ENCODE assay signal across 22 cellular contexts in genomic region chr16:15515992-15516391, GRCh38.
A peak's percentile ranks its signal among the peaks of the same experiment; 100 is the strongest.
DNase-seq lines count a peak whose midpoint lies in the region; ATAC-seq, FAIRE-seq and TF ChIP-seq lines count a peak whose summit lies in the region.
"Had no signal": no experiment of that assay in that cellular context is flagged by ENCODE, and none has a peak within 500 bp of the region (broad histone marks: within the 10 kb centered on the region; RNA-seq: fewer than 3 reads in every experiment).

No MANE protein-coding gene starts in this region.

- H3K4me2 ChIP-seq in K562 (ENCODE audit: insufficient read depth, low read length): no peak overlapping the region
- H3K4me2 ChIP-seq: A549 had no signal

- in situ Hi-C loops in K562 (cut with MboI): no loop called here

- H3K27ac Mint-ChIP-seq in activated T-cell treated with anti-CD3 and anti-CD28 coated beads, Interleukin-2, amount 50 U/mL, for 24 hours: peak overlapping the region; percentile 8
- no peak overlapping the region for H3K27ac Mint-ChIP-seq in activated CD4-positive, alpha-beta memory T cell treated with anti-CD3 and anti-CD28 coated beads for 36 hours
- H3K27ac Mint-ChIP-seq: B cell; CD4-positive, alpha-beta T cell; CD8-positive, alpha-beta T cell had no signal

- DNase-seq in activated T-cell treated with anti-CD3 and anti-CD28 coated beads, Interleukin-2, amount 50 U/mL, for 24 hours: no peak
- DNase-seq in activated T-cell treated with anti-CD3 and anti-CD28 coated beads for 4 hours (no peak), K562 (ENCODE audit: extremely low read depth in 1 of 4, low spot score in 3 of 4) (no peak)
- no peak for DNase-seq in activated CD4-positive, alpha-beta memory T cell treated with anti-CD3 and anti-CD28 coated beads for 36 hours
- DNase-seq: AML-193; Caco-2; Calu3; CD4-positive, alpha-beta T cell; CD8-positive, alpha-beta T cell; DMS79 treated with DMSO at 0.1 percent for 48 hours; GF-D8 had no signal

- no peak overlapping the region for H3K4me3 Mint-ChIP-seq in activated T-cell treated with anti-CD3 and anti-CD28 coated beads, Interleukin-2, amount 50 U/mL, for 24 hours
- no peak overlapping the region for H3K4me3 Mint-ChIP-seq in activated CD4-positive, alpha-beta memory T cell treated with anti-CD3 and anti-CD28 coated beads for 36 hours
- H3K4me3 Mint-ChIP-seq: B cell; CD4-positive, alpha-beta T cell; CD8-positive, alpha-beta T cell had no signal

- H3K27me3 ChIP-seq in K562 (ENCODE audit: control insufficient read depth in 2 of 2, insufficient read depth in 2 of 2, low read length in 2 of 2): no peaks in the 10 kb centered on the region
- H3K27me3 ChIP-seq: BLaER1 treated with 17β-estradiol and CSF1 and Interleukin-3, amounts not matched to agents 10 nM and 100 nM had no signal

- CTCF ChIA-PET in HEK293 (lab: Yijun Ruan, JAX): no interaction called here
- CTCF ChIA-PET in K562 (lab: Yijun Ruan, JAX; ENCODE audit: low intra/inter-chr PET ratio): no interaction called here
- CTCF ChIA-PET in activated CD4-positive, alpha-beta memory T cell treated with anti-CD3 and anti-CD28 coated beads for 36 hours (lab: Charles Lee): no interaction called here

- peaks cover 3% of the 10 kb centered on the region for H3K4me1 Mint-ChIP-seq in activated T-cell treated with anti-CD3 and anti-CD28 coated beads, Interleukin-2, amount 50 U/mL, for 24 hours (ENCODE audit: low read depth)
- no peaks in the 10 kb centered on the region for H3K4me1 Mint-ChIP-seq in activated CD4-positive, alpha-beta memory T cell treated with anti-CD3 and anti-CD28 coated beads for 36 hours (ENCODE audit: low read depth)
- H3K4me1 Mint-ChIP-seq: B cell had no signal

- BruUV-seq in K562 (replicated peaks; lab: Mats Ljungman, UMichigan): no TSS peak

- no peak for FAIRE-seq in K562 (lab: Jason Lieb, UNC)
- FAIRE-seq: A549, D721Med, G401.6, GM12891, GM19239 had no signal

- no peak for TF ChIP-seq EP300 in K562 (IDR thresholded peaks at IDR 0.05; ENCODE audit: low read length)

- H3K27me3 Mint-ChIP-seq in activated T-cell treated with anti-CD3 and anti-CD28 coated beads, Interleukin-2, amount 50 U/mL, for 24 hours: no peaks in the 10 kb centered on the region
- H3K27me3 Mint-ChIP-seq in activated CD4-positive, alpha-beta memory T cell treated with anti-CD3 and anti-CD28 coated beads for 36 hours: no peaks in the 10 kb centered on the region
- H3K27me3 Mint-ChIP-seq: B cell; CD4-positive, alpha-beta T cell had no signal

- no peaks in the 10 kb centered on the region for H3K36me3 Mint-ChIP-seq in activated T-cell treated with anti-CD3 and anti-CD28 coated beads, Interleukin-2, amount 50 U/mL, for 24 hours (ENCODE audit: low read depth)
- no peaks in the 10 kb centered on the region for H3K36me3 Mint-ChIP-seq in activated CD4-positive, alpha-beta memory T cell treated with anti-CD3 and anti-CD28 coated beads for 36 hours
- H3K36me3 Mint-ChIP-seq: CD8-positive, alpha-beta T cell had no signal

- no peak overlapping the region for H3K4me3 ChIP-seq in HEK293 (ENCODE audit: low read depth, low read length)
- H3K4me3 ChIP-seq in K562: no peak overlapping the region
- H3K4me3 ChIP-seq: A549; BLaER1 treated with 17β-estradiol and CSF1 and Interleukin-3, amounts not matched to agents 10 nM and 100 nM had no signal

- H3K27ac ChIP-seq in HEK293 (ENCODE audit: extremely low read depth, low read depth, low read length): no peak overlapping the region
- no peak overlapping the region for H3K27ac ChIP-seq in K562 (ENCODE audit: extremely low read depth, low read depth, low read length)
- H3K27ac ChIP-seq: 22Rv1; BLaER1 treated with 17β-estradiol and CSF1 and Interleukin-3, amounts not matched to agents 10 nM and 100 nM; C4-2B had no signal

- no peaks in the 10 kb centered on the region for H4K20me1 ChIP-seq in K562 (replicated peaks; ENCODE audit: control insufficient read depth, insufficient read depth, low read length)
- H4K20me1 ChIP-seq: BLaER1 treated with 17β-estradiol and CSF1 and Interleukin-3, amounts not matched to agents 10 nM and 100 nM had no signal

- H3K9me3 Mint-ChIP-seq in activated T-cell treated with anti-CD3 and anti-CD28 coated beads, Interleukin-2, amount 50 U/mL, for 24 hours: no peaks in the 10 kb centered on the region
- no peaks in the 10 kb centered on the region for H3K9me3 Mint-ChIP-seq in activated CD4-positive, alpha-beta memory T cell treated with anti-CD3 and anti-CD28 coated beads for 36 hours
- H3K9me3 Mint-ChIP-seq: CD4-positive, alpha-beta T cell; CD8-positive, alpha-beta T cell had no signal

- H3K4me1 ChIP-seq in HEK293 (ENCODE audit: control insufficient read depth, insufficient read depth, low read length) (no peaks in the 10 kb centered on the region), K562 (replicated peaks in 1 of 2; ENCODE audit: control insufficient read depth in 2 of 2, insufficient read depth in 2 of 2, low read length in 2 of 2) (peaks cover 24 to 33% of the 10 kb centered on the region in 2 experiments)
- H3K4me1 ChIP-seq: Caco-2 had no signal

- WGBS in K562 (ENCODE audit: insufficient coverage, low coverage, missing lambda C conversion rate): 85% methylated on average over 4 of the region's 4 CpGs

- TF ChIP-seq POLR2A in K562 (conservative IDR thresholded peaks at IDR 0.05): no peak

- H3K36me3 ChIP-seq in HEK293 (ENCODE audit: control insufficient read depth in 2 of 2, insufficient read depth in 1 of 2, low read length in 2 of 2) (no peaks in the 10 kb centered on the region), K562 (ENCODE audit: control insufficient read depth, insufficient read depth, low read length) (no peaks in the 10 kb centered on the region)
- H3K36me3 ChIP-seq: BLaER1 treated with 17β-estradiol and CSF1 and Interleukin-3, amounts not matched to agents 10 nM and 100 nM had no signal

- H3K79me2 ChIP-seq in K562 (ENCODE audit: control insufficient read depth, insufficient read depth, low read length): no peaks in the 10 kb centered on the region

- ATAC-seq in K562 (no peak), SK-N-SH treated with all-trans-retinoic acid at 6 μM for 48 hours (no peak)
- ATAC-seq: A549; CD8-positive, alpha-beta T cell had no signal

- POLR2A ChIA-PET in HEK293 (lab: Yijun Ruan, JAX): no interaction called here
- POLR2A ChIA-PET in K562 (lab: Yijun Ruan, JAX): no interaction called here
- POLR2A ChIA-PET in activated CD4-positive, alpha-beta memory T cell treated with anti-CD3 and anti-CD28 coated beads for 36 hours (lab: Charles Lee): no interaction called here

- TF ChIP-seq CTCF in HEK293 (tag by site-specific recombination; IDR thresholded peaks at IDR 0.05) (no peak), K562 (IDR thresholded peaks at IDR 0.05 in 2 of 3, conservative IDR thresholded peaks at IDR 0.05 in 1 of 3; ENCODE audit: insufficient read depth in 2 of 3, low read depth in 1 of 3, low read length in 3 of 3) (no peak)

- H3K9ac ChIP-seq in K562 (ENCODE audit: insufficient read depth in 1 of 2, low read depth in 2 of 2, low read length in 2 of 2): no peak overlapping the region
- H3K9ac ChIP-seq: BLaER1 treated with 17β-estradiol and CSF1 and Interleukin-3, amounts not matched to agents 10 nM and 100 nM had no signal

- H3K9me1 ChIP-seq in K562 (ENCODE audit: control insufficient read depth, insufficient read depth, low read length): no peaks in the 10 kb centered on the region

- no peak for TF ChIP-seq RAD21 in K562 (CRISPR knock-in tag; conservative IDR thresholded peaks at IDR 0.05 in 1 of 2, IDR thresholded peaks at IDR 0.05 in 1 of 2)

- H3K9me3 ChIP-seq in HEK293 (ENCODE audit: control insufficient read depth, insufficient read depth, low read depth, low read length) (no peaks in the 10 kb centered on the region), K562 (replicated peaks; ENCODE audit: control insufficient read depth, insufficient read depth, low read depth, low read length) (no peaks in the 10 kb centered on the region)
- H3K9me3 ChIP-seq: A549; BLaER1 treated with 17β-estradiol and CSF1 and Interleukin-3, amounts not matched to agents 10 nM and 100 nM; Caco-2 had no signal

- 0 out of 2 replicates have a peak overlapping the region, but pooled peaks have one; percentile 18 for H2AFZ ChIP-seq in K562 (ENCODE audit: low read depth, low read length)

- intact Hi-C loops in K562 (cut with micrococcal nuclease): no loop called here
- intact Hi-C loops in activated CD4-positive, alpha-beta memory T cell treated with anti-CD3 and anti-CD28 coated beads for 36 hours (cut with micrococcal nuclease): no loop called here

TF ChIP-seq in HEK293, 187 proteins besides CTCF, POLR2A, EP300 and RAD21 (continues in another document):
- TF ChIP-seq ZSCAN30 (tag by site-specific recombination; IDR thresholded peaks at IDR 0.05) (no peak), ZNF658 (tag by site-specific recombination; IDR thresholded peaks at IDR 0.05) (no peak)

TF ChIP-seq in K562, 482 proteins besides CTCF, POLR2A, EP300 and RAD21:
- TF ChIP-seq HNRNPLL (IDR thresholded peaks at IDR 0.05; ENCODE audit: low read depth, low read length, poor library complexity, severe bottlenecking) (no peak), ZNF121 (CRISPR knock-in tag; conservative IDR thresholded peaks at IDR 0.05) (peak; percentile 97)

TF ChIP-seq in SK-N-SH treated with all-trans-retinoic acid at 6 μM for 48 hours, 23 proteins besides CTCF, POLR2A, EP300 and RAD21:
- no peak for TF ChIP-seq SNAI2 (CRISPR knock-in tag; IDR thresholded peaks at IDR 0.05)
- TF ChIP-seq BACH2 (CRISPR knock-in tag; IDR thresholded peaks at IDR 0.05; ENCODE audit: borderline replicate concordance): no peak
- TF ChIP-seq ZFP3 (CRISPR knock-in tag; IDR thresholded peaks at IDR 0.05): no peak
- no peak for TF ChIP-seq CSRNP3 (CRISPR knock-in tag; IDR thresholded peaks at IDR 0.05)
